ENCODE assay signal across 8 cellular contexts in genomic region chr1:171487038-171487437, GRCh38. TPM values are rescaled to one million over a fixed set of nuclear protein-coding genes. Genes with fewer than 3 reads are reported as not detected.
DNase-seq lines count a peak whose midpoint lies in the region; ATAC-seq and TF ChIP-seq lines count a peak whose summit lies in the region.

No MANE protein-coding gene starts in this region.

- H3K36me3 Mint-ChIP-seq in CD4-positive, CD25-positive, alpha-beta regulatory T cell: peaks cover 21% of the 10 kb centered on the region
- peaks cover 2% of the 10 kb centered on the region for H3K36me3 Mint-ChIP-seq in neural crest cell (ENCODE audit: low read depth)

- H3K4me1 ChIP-seq in CD4-positive, CD25-positive, alpha-beta regulatory T cell (ENCODE audit: control insufficient read depth, insufficient read depth, low read length, poor library complexity, severe bottlenecking): peaks cover 63% of the 10 kb centered on the region
- H3K4me1 ChIP-seq in MM.1S (ENCODE audit: low read length) (peaks cover 16% of the 10 kb centered on the region), duodenal mucosa (ENCODE audit: control insufficient read depth in 1 of 2, insufficient read depth in 2 of 2, low read length in 2 of 2) (peaks cover 32% of the 10 kb centered on the region in 2 donors)

- peaks cover 49 to 66% (median 56%) of the 10 kb centered on the region in 4 donors for H3K4me1 Mint-ChIP-seq in CD4-positive, CD25-positive, alpha-beta regulatory T cell
- peaks cover 49% of the 10 kb centered on the region for H3K4me1 Mint-ChIP-seq in neural crest cell

- TF ChIP-seq CTCF in MM.1S (IDR thresholded peaks at IDR 0.05; ENCODE audit: low read length): no peak
- TF ChIP-seq CTCF in neural crest cell (conservative IDR thresholded peaks at IDR 0.05): no peak

- peak overlapping the region; percentile 89 to 99 (median 98) for H3K4me3 Mint-ChIP-seq in CD4-positive, CD25-positive, alpha-beta regulatory T cell
- peak overlapping the region; percentile 98 for H3K4me3 Mint-ChIP-seq in neural crest cell

- H3K9me3 ChIP-seq in CD4-positive, CD25-positive, alpha-beta regulatory T cell (ENCODE audit: control insufficient read depth in 2 of 2, low read length in 2 of 2): no peaks in the 10 kb centered on the region
- H3K9me3 ChIP-seq in MM.1S (replicated peaks; ENCODE audit: insufficient read depth, low read length): no peaks in the 10 kb centered on the region
- no peaks in the 10 kb centered on the region for H3K9me3 ChIP-seq in duodenal mucosa (ENCODE audit: control insufficient read depth in 1 of 2, low read length in 2 of 2)

- peaks cover 14% of the 10 kb centered on the region for H3K36me3 ChIP-seq in CD4-positive, CD25-positive, alpha-beta regulatory T cell (ENCODE audit: control insufficient read depth, insufficient read depth, low read length)
- H3K36me3 ChIP-seq in MM.1S (replicated peaks; ENCODE audit: insufficient read depth, low read length) (peaks cover 11% of the 10 kb centered on the region), duodenal mucosa (ENCODE audit: control insufficient read depth in 1 of 2, insufficient read depth in 2 of 2, low read length in 2 of 2) (peaks cover 0 to 3% of the 10 kb centered on the region in 2 donors)

- peaks cover 11% of the 10 kb centered on the region for H3K27me3 Mint-ChIP-seq in CD4-positive, CD25-positive, alpha-beta regulatory T cell
- H3K27me3 Mint-ChIP-seq in neural crest cell (ENCODE audit: low read depth): no peaks in the 10 kb centered on the region

- peak overlapping the region; percentile 100 for H3K27ac ChIP-seq in CD4-positive, CD25-positive, alpha-beta regulatory T cell (ENCODE audit: insufficient read depth, low read length, poor library complexity, severe bottlenecking)
- H3K27ac ChIP-seq in MM.1S (ENCODE audit: low read length): no peak overlapping the region
- H3K27ac ChIP-seq in duodenal mucosa (ENCODE audit: low read depth, low read length): no peak overlapping the region

- H3K9me2 ChIP-seq in MM.1S (replicated peaks; ENCODE audit: insufficient read depth, low read length): no peaks in the 10 kb centered on the region

- in situ Hi-C loops in ACHN (cut with HindIII; ENCODE audit: low pct_ligation_motif_present, low pct_unique_long_range_greater_than_20kb, low sequenced_read_pairs): no loop called here

- H3K9ac ChIP-seq in MM.1S (ENCODE audit: low read length): peak overlapping the region; percentile 99; the same call in 1 of the 2 replicates
- H3K9ac ChIP-seq in duodenal mucosa (ENCODE audit: low read depth in 1 of 2, low read length in 2 of 2): peak overlapping the region in 1 of 2 donors; percentile 99

- H2AFZ ChIP-seq in MM.1S (ENCODE audit: low read length): no peak overlapping the region

- H3K9me3 Mint-ChIP-seq in CD4-positive, CD25-positive, alpha-beta regulatory T cell: no peaks in the 10 kb centered on the region
- no peaks in the 10 kb centered on the region for H3K9me3 Mint-ChIP-seq in neural crest cell

- DNase-seq in CD4-positive, CD25-positive, alpha-beta regulatory T cell: no peak
- DNase-seq in MM.1S: no peak
- no peak for DNase-seq in neural crest cell (ENCODE audit: low read depth, low spot score)
- no peak for DNase-seq in NCI-H526 (lab: John Stamatoyannopoulos, UW)
- no peak for DNase-seq in ACHN
- DNase-seq in mesenteric fat pad (ENCODE audit: low spot score): no peak
- no peak for DNase-seq in inferior parietal cortex (ENCODE audit: extremely low spot score)

- H4K20me1 ChIP-seq in MM.1S (ENCODE audit: insufficient read depth, low read length): peaks cover 57% of the 10 kb centered on the region

- no peak for ATAC-seq in CD4-positive, CD25-positive, alpha-beta regulatory T cell (ENCODE audit: low read depth in 2 of 2)

- H3F3A ChIP-seq in MM.1S (ENCODE audit: insufficient read depth, low read length): peaks cover 24% of the 10 kb centered on the region

- peak overlapping the region; percentile 99 for H3K4me3 ChIP-seq in CD4-positive, CD25-positive, alpha-beta regulatory T cell (ENCODE audit: low read depth, low read length)
- peak overlapping the region; percentile 99 for H3K4me3 ChIP-seq in MM.1S (ENCODE audit: low read length)
- H3K4me3 ChIP-seq in duodenal mucosa (ENCODE audit: low read depth in 1 of 2, low read length in 2 of 2): peak overlapping the region; percentile 83 to 90

- H3K4me2 ChIP-seq in MM.1S (ENCODE audit: low read depth, low read length): peak overlapping the region; percentile 80

- H3K27me3 ChIP-seq in CD4-positive, CD25-positive, alpha-beta regulatory T cell (ENCODE audit: control insufficient read depth, insufficient read depth, low read length): no peaks in the 10 kb centered on the region
- no peaks in the 10 kb centered on the region for H3K27me3 ChIP-seq in MM.1S (replicated peaks; ENCODE audit: insufficient read depth, low read length)
- no peaks in the 10 kb centered on the region for H3K27me3 ChIP-seq in duodenal mucosa (ENCODE audit: control insufficient read depth in 1 of 2, insufficient read depth in 2 of 2, low read length in 2 of 2)

- peak overlapping the region; percentile 63 to 98 (median 95) for H3K27ac Mint-ChIP-seq in CD4-positive, CD25-positive, alpha-beta regulatory T cell
- no peak overlapping the region for H3K27ac Mint-ChIP-seq in neural crest cell (ENCODE audit: unreplicated experiment)

- peaks cover 71% of the 10 kb centered on the region for H3K79me2 ChIP-seq in MM.1S (ENCODE audit: low read length)

RNA-seq across cellular contexts. Expression of gene PRRC2C, which starts 1.7 kb away (rescaled TPM):
- total RNA-seq in CD4-positive, CD25-positive, alpha-beta regulatory T cell: 371 TPM
- 10 to 100 TPM; 24.7 to 37.6 (median 34.1) TPM for polyA plus RNA-seq in CD4-positive, CD25-positive, alpha-beta regulatory T cell
- 218 and 241 TPM in 2 replicates for total RNA-seq in neural crest cell
- total RNA-seq in mesenteric fat pad: 139 TPM
